ENCODE assay signal across 32 cellular contexts in the genomic region with DNA sequence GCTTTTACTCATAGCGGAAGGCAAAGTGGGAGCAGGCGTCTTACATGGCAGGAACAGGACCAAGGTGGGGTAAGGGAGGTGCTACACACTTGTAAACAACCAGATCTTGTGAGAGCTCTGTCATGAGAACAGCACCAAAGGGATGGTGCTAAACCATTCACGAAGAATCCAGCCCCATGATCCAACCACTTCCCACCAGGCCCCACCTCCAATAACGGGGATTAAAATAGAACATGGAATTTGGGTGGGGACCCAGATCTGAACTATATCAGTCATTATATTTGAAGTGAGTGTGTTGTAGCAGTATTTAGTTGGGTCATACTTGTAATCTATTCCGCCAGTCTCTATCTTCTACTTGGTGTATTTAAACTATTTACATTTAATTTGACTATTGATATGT.
"Had no signal": no experiment of that assay in that cellular context is flagged by ENCODE, and none has a peak within 500 bp of the region (broad histone marks: within the 10 kb centered on the region; RNA-seq: fewer than 3 reads in every experiment).

No MANE protein-coding gene starts in this region.

- H3K36me3 Mint-ChIP-seq: activated CD8-positive, alpha-beta memory T cell treated with anti-CD3 and anti-CD28 coated beads, Interleukin-2, amount 10 ng/mL, durations not matched to agents 7 days and 5 days; activated naive CD4-positive, alpha-beta T cell treated with anti-CD3 and anti-CD28 coated beads, Interleukin-2, amount 10 ng/mL, durations not matched to agents 7 days and 5 days; brain had no signal

- H3K27ac ChIP-seq: ascending aorta, breast epithelium, cardiac muscle cell, coronary artery, dorsolateral prefrontal cortex, epithelial cell of prostate, esophagus squamous epithelium, gastroesophageal sphincter had no signal

- H3K4me1 ChIP-seq: ascending aorta, breast epithelium, gastroesophageal sphincter had no signal

- DNase-seq: activated CD4-positive, alpha-beta memory T cell treated with anti-CD3 and anti-CD28 coated beads, Interleukin-2, amount 10 ng/mL, durations not matched to agents 7 days and 5 days; activated CD4-positive, alpha-beta T cell treated with anti-CD3 and anti-CD28 coated beads for 36 hours; activated CD4-positive, alpha-beta T cell treated with anti-CD3 and anti-CD28 coated beads, Interleukin-2, amount 10 ng/mL, durations not matched to agents 7 days and 5 days; activated CD4-positive, alpha-beta T cell treated with anti-CD3 and anti-CD28 coated beads, Interleukin-2, amount 50 U/mL, for 4 hours; activated CD4-positive, CD25-positive, alpha-beta regulatory T cell; activated CD4-positive, CD25-positive, alpha-beta regulatory T cell treated with anti-CD3 and anti-CD28 coated beads, Interleukin-2, amount 50 U/mL, for 72 hours; activated CD8-positive, alpha-beta memory T cell treated with anti-CD3 and anti-CD28 coated beads, Interleukin-2, amount 10 ng/mL, durations not matched to agents 7 days and 5 days; activated CD8-positive, alpha-beta memory T cell treated with anti-CD3 and anti-CD28 coated beads, Interleukin-2, amount 50 U/mL, for 4 hours; activated gamma-delta T cell; activated naive CD4-positive, alpha-beta T cell; activated naive CD4-positive, alpha-beta T cell treated with anti-CD3 and anti-CD28 coated beads, Interleukin-2, amount 10 ng/mL, durations not matched to agents 7 days and 5 days; activated naive CD8-positive, alpha-beta T cell treated with anti-CD3 and anti-CD28 coated beads, Interleukin-2, amount 10 ng/mL, durations not matched to agents 7 days and 5 days; activated T-cell treated with anti-CD3 and anti-CD28 coated beads, Interleukin-2, amount 50 U/mL, for 1 hour; central memory CD4-positive, alpha-beta T cell; cerebellar nuclear complex; dorsolateral prefrontal cortex; effector CD4-positive, alpha-beta T cell; effector memory CD8-positive, alpha-beta T cell; esophagus squamous epithelium; foreskin melanocyte; T-helper 2 cell had no signal

- H3K9me3 ChIP-seq: breast epithelium, esophagus squamous epithelium had no signal

- H3K9me3 Mint-ChIP-seq: effector memory CD8-positive, alpha-beta T cell had no signal

- H3K27ac Mint-ChIP-seq: activated CD4-positive, alpha-beta memory T cell treated with anti-CD3 and anti-CD28 coated beads, Interleukin-2, amount 10 ng/mL, durations not matched to agents 7 days and 5 days; activated CD4-positive, alpha-beta T cell treated with anti-CD3 and anti-CD28 coated beads for 36 hours; activated CD4-positive, alpha-beta T cell treated with anti-CD3 and anti-CD28 coated beads, Interleukin-2, amount 10 ng/mL, durations not matched to agents 7 days and 5 days; activated CD8-positive, alpha-beta memory T cell treated with anti-CD3 and anti-CD28 coated beads, Interleukin-2, amount 10 ng/mL, durations not matched to agents 7 days and 5 days; activated naive CD4-positive, alpha-beta T cell treated with anti-CD3 and anti-CD28 coated beads, Interleukin-2, amount 10 ng/mL, durations not matched to agents 7 days and 5 days; activated naive CD4-positive, alpha-beta T cell treated with anti-CD3 and anti-CD28 coated beads, Interleukin-2, amount 50 U/mL, for 72 hours; activated naive CD8-positive, alpha-beta T cell treated with anti-CD3 and anti-CD28 coated beads, Interleukin-2, amount 10 ng/mL, durations not matched to agents 7 days and 5 days; activated T-helper 1 cell treated with anti-CD3 and anti-CD28 coated beads, Interleukin-12 subunit alpha, Interleukin-12 subunit beta, Interleukin-2, Interleukin-4 antibody, amounts not matched to agents 30 ng/mL and 10 ng/mL and 1 ng/mL, durations not matched to agents 14 hours and 24 hours and 36 hours; activated T-helper 2 cell treated with anti-CD3 and anti-CD28 coated beads, Interferon-gamma antibody, Interleukin-2, Interleukin-4, amounts not matched to agents 10 μg/mL and 5 μg/mL and 100 μg/mL, durations not matched to agents 14 hours and 24 hours and 36 hours; brain; dendritic cell treated with granulocyte-macrophage colony-stimulating factor and Interleukin-4, amounts not matched to agents 40 ng/mL and 50 ng/mL, for 4 days had no signal

- H3K36me3 ChIP-seq: ascending aorta, breast epithelium, cardiac muscle cell, esophagus squamous epithelium, gastroesophageal sphincter had no signal

- H3K27me3 ChIP-seq: ascending aorta, breast epithelium, cardiac muscle cell had no signal

- H3K4me1 Mint-ChIP-seq: activated CD4-positive, alpha-beta T cell treated with anti-CD3 and anti-CD28 coated beads for 36 hours; activated naive CD8-positive, alpha-beta T cell treated with anti-CD3 and anti-CD28 coated beads, Interleukin-2, amount 10 ng/mL, durations not matched to agents 7 days and 5 days had no signal

- H3K27me3 Mint-ChIP-seq: activated CD4-positive, alpha-beta T cell treated with anti-CD3 and anti-CD28 coated beads for 36 hours had no signal

- ATAC-seq: activated CD4-positive, alpha-beta T cell treated with anti-CD3 and anti-CD28 coated beads for 36 hours; activated CD8-positive, alpha-beta memory T cell treated with anti-CD3 and anti-CD28 coated beads, Interleukin-2, amount 10 ng/mL, durations not matched to agents 7 days and 5 days; activated naive CD4-positive, alpha-beta T cell treated with anti-CD3 and anti-CD28 coated beads, Interleukin-2, amount 50 U/mL, for 72 hours; effector memory CD8-positive, alpha-beta T cell; gastroesophageal sphincter had no signal

- H3K4me3 ChIP-seq: ascending aorta, breast epithelium, cardiac muscle cell, coronary artery, dorsolateral prefrontal cortex, esophagus squamous epithelium, gastroesophageal sphincter had no signal

- H3K4me3 Mint-ChIP-seq: activated CD4-positive, alpha-beta memory T cell treated with anti-CD3 and anti-CD28 coated beads, Interleukin-2, amount 10 ng/mL, durations not matched to agents 7 days and 5 days; activated CD4-positive, alpha-beta T cell treated with anti-CD3 and anti-CD28 coated beads for 36 hours; activated CD4-positive, alpha-beta T cell treated with anti-CD3 and anti-CD28 coated beads, Interleukin-2, amount 10 ng/mL, durations not matched to agents 7 days and 5 days; activated CD8-positive, alpha-beta memory T cell treated with anti-CD3 and anti-CD28 coated beads, Interleukin-2, amount 10 ng/mL, durations not matched to agents 7 days and 5 days; activated naive CD4-positive, alpha-beta T cell treated with anti-CD3 and anti-CD28 coated beads, Interleukin-2, amount 10 ng/mL, durations not matched to agents 7 days and 5 days; activated naive CD8-positive, alpha-beta T cell treated with anti-CD3 and anti-CD28 coated beads, Interleukin-2, amount 10 ng/mL, durations not matched to agents 7 days and 5 days; activated T-helper 1 cell treated with anti-CD3 and anti-CD28 coated beads, Interleukin-12 subunit alpha, Interleukin-12 subunit beta, Interleukin-2, Interleukin-4 antibody, amounts not matched to agents 30 ng/mL and 10 ng/mL and 1 ng/mL, durations not matched to agents 14 hours and 24 hours and 36 hours; brain; dendritic cell treated with granulocyte-macrophage colony-stimulating factor and Interleukin-4, amounts not matched to agents 40 ng/mL and 50 ng/mL, for 4 days; effector memory CD8-positive, alpha-beta T cell had no signal
